ENCODE assay signal across 27 cellular contexts in genomic region chr9:113612828-113613227, GRCh38.
"Had no signal": no experiment of that assay in that cellular context is flagged by ENCODE, and none has a peak within 500 bp of the region (broad histone marks: within the 10 kb centered on the region; RNA-seq: fewer than 3 reads in every experiment).

No MANE protein-coding gene starts in this region.

- H3K27me3 ChIP-seq: breast epithelium, MG63, Peyer's patch, SJCRH30 had no signal

- H3K9ac ChIP-seq: SK-N-SH had no signal

- H3K27ac ChIP-seq: Peyer's patch, RWPE1, SJCRH30 had no signal

- H3K9me3 ChIP-seq: breast epithelium, MG63, Peyer's patch, SJCRH30, SK-N-SH had no signal

- H3K4me2 ChIP-seq: SK-N-SH had no signal

- H3K36me3 Mint-ChIP-seq: activated naive CD4-positive, alpha-beta T cell treated with anti-CD3 and anti-CD28 coated beads, Interleukin-2, amount 50 U/mL, for 24 hours had no signal

- H3K27ac Mint-ChIP-seq: activated CD8-positive, alpha-beta T cell treated with anti-CD3 and anti-CD28 coated beads for 36 hours; activated naive CD4-positive, alpha-beta T cell treated with anti-CD3 and anti-CD28 coated beads, Interleukin-2, amount 50 U/mL, for 24 hours; activated T-cell treated with anti-CD3 and anti-CD28 coated beads, Interleukin-2, amount 50 U/mL, for 24 hours had no signal

- DNase-seq: activated CD4-positive, alpha-beta T cell treated with anti-CD3 and anti-CD28 coated beads for 4 hours; activated CD8-positive, alpha-beta memory T cell treated with anti-CD3 and anti-CD28 coated beads, Interleukin-2, amount 50 U/mL, for 4 hours; activated CD8-positive, alpha-beta T cell treated with anti-CD3 and anti-CD28 coated beads for 36 hours; activated effector memory CD4-positive, alpha-beta T cell treated with Interleukin-2 at 50 U/mL for 16 hours; activated naive CD4-positive, alpha-beta T cell; activated T-cell treated with anti-CD3 and anti-CD28 coated beads, Interleukin-2, amount 50 U/mL, for 24 hours; central memory CD4-positive, alpha-beta T cell; MG63; MV-4-11; NCI-H1092 treated with DMSO at 0.1 percent for 48 hours; NCI-H1417 treated with DMSO at 0.1 percent for 48 hours; NCI-H1694; NCI-H2029; NCI-H345; NCI-H510A; NCI-H526 treated with DMSO at 0.1 percent for 48 hours; NCI-H82; NK-92 treated with Interleukin-12 subunit alpha and Interleukin-12 subunit beta, amount 100 ng/mL, for 24 hours; Right ventricle myocardium superior; SJCRH30; SK-N-SH had no signal

- H3K4me3 ChIP-seq: breast epithelium, MG63, Peyer's patch, SJCRH30 had no signal

- H3K36me3 ChIP-seq: breast epithelium, MG63, Peyer's patch, SJCRH30 had no signal

- H3K9me3 Mint-ChIP-seq: activated CD8-positive, alpha-beta T cell treated with anti-CD3 and anti-CD28 coated beads for 36 hours; activated naive CD4-positive, alpha-beta T cell treated with anti-CD3 and anti-CD28 coated beads, Interleukin-2, amount 50 U/mL, for 24 hours; activated T-cell treated with anti-CD3 and anti-CD28 coated beads, Interleukin-2, amount 50 U/mL, for 24 hours; activated T-helper 1 cell treated with anti-CD3 and anti-CD28 coated beads, Interleukin-12 subunit alpha, Interleukin-12 subunit beta, Interleukin-2, Interleukin-4 antibody, amounts not matched to agents 30 ng/mL and 10 ng/mL and 1 ng/mL, durations not matched to agents 14 hours and 24 hours and 36 hours had no signal

- ATAC-seq: activated CD4-positive, CD25-positive, alpha-beta regulatory T cell treated with anti-CD3 and anti-CD28 coated beads, Interleukin-2, amount 50 U/mL, for 24 hours; activated CD8-positive, alpha-beta T cell treated with anti-CD3 and anti-CD28 coated beads for 36 hours had no signal

- H3K4me3 Mint-ChIP-seq: activated CD8-positive, alpha-beta T cell treated with anti-CD3 and anti-CD28 coated beads for 36 hours; activated naive CD4-positive, alpha-beta T cell treated with anti-CD3 and anti-CD28 coated beads, Interleukin-2, amount 50 U/mL, for 24 hours; activated T-cell treated with anti-CD3 and anti-CD28 coated beads, Interleukin-2, amount 50 U/mL, for 24 hours; activated T-helper 1 cell treated with anti-CD3 and anti-CD28 coated beads, Interleukin-12 subunit alpha, Interleukin-12 subunit beta, Interleukin-2, Interleukin-4 antibody, amounts not matched to agents 30 ng/mL and 10 ng/mL and 1 ng/mL, durations not matched to agents 14 hours and 24 hours and 36 hours had no signal

- H3K27me3 Mint-ChIP-seq: activated CD8-positive, alpha-beta T cell treated with anti-CD3 and anti-CD28 coated beads for 36 hours; activated naive CD4-positive, alpha-beta T cell treated with anti-CD3 and anti-CD28 coated beads, Interleukin-2, amount 50 U/mL, for 24 hours; activated T-cell treated with anti-CD3 and anti-CD28 coated beads, Interleukin-2, amount 50 U/mL, for 24 hours had no signal
